Comparison of ENCODE assay signal across 18 cellular contexts in the genomic region with DNA sequence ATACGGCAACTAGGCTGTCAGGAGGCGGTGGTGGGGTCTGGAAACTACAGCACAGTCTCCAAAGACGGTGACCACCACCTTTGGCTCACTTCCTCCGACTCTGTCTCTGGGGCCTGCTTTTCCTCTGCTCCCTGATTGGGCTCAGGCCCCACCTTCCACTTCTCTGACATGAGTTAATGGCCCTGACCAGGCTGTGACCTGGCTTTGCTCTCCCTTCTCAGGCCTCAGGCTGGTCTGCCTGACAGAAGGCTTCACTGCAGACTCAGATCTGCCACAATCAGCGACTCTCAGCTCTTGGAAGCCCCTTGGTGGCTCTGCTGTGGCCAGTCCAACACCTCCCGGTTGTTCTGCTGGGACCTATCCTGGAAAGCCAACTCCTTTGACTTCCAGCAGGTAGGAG.
"Had no signal": no experiment of that assay in that cellular context is flagged by ENCODE, and none has a peak within 500 bp of the region (broad histone marks: within the 10 kb centered on the region; RNA-seq: fewer than 3 reads in every experiment).

No MANE protein-coding gene starts in this region.

- H3K4me3 ChIP-seq: colonic mucosa, sigmoid colon, skin epidermis, thyroid gland, upper lobe of left lung, uterus had no signal

- H3K4me1 ChIP-seq: colonic mucosa, thyroid gland, uterus had no signal

- H3K27ac Mint-ChIP-seq: naive thymus-derived CD4-positive, alpha-beta T cell had no signal

- DNase-seq: colonic mucosa; effector CD4-positive, alpha-beta T cell; foreskin melanocyte; head of caudate nucleus; hippocampal formation; kidney glomerular epithelial cell; mammary epithelial cell; naive thymus-derived CD4-positive, alpha-beta T cell; sigmoid colon; stimulated activated CD4-positive, alpha-beta T cell treated with anti-CD3 and anti-CD28 coated beads, Interleukin-2, amount 100 ng/mL, for 24 hours; stimulated activated CD4-positive, alpha-beta T cell treated with anti-CD3 and anti-CD28 coated beads, Interleukin-4, amount 100 ng/mL, for 4 hours; stimulated activated naive CD4-positive, alpha-beta T cell treated with Interleukin-2 at 50 U/mL for 16 hours; thyroid gland; upper lobe of left lung; uterus had no signal

- H3K27me3 ChIP-seq: colonic mucosa, sigmoid colon, thyroid gland, upper lobe of left lung, uterus had no signal

- H3K9me3 ChIP-seq: colonic mucosa, sigmoid colon, thyroid gland, upper lobe of left lung, uterus had no signal

- ATAC-seq: left lobe of liver; naive thymus-derived CD4-positive, alpha-beta T cell had no signal

- H3K27ac ChIP-seq: colonic mucosa, sigmoid colon, skin epidermis, thyroid gland, upper lobe of left lung, uterus had no signal

- H3K36me3 ChIP-seq: colonic mucosa, thyroid gland, uterus had no signal

- H3K4me1 Mint-ChIP-seq: neural crest cell had no signal

- H3K4me3 Mint-ChIP-seq: naive thymus-derived CD4-positive, alpha-beta T cell; neural crest cell had no signal

- H3K9me3 Mint-ChIP-seq: neural crest cell had no signal

- H3K27me3 Mint-ChIP-seq: naive thymus-derived CD4-positive, alpha-beta T cell had no signal
